Comparison of ENCODE assay signal across 1 cellular context in the genomic region with DNA sequence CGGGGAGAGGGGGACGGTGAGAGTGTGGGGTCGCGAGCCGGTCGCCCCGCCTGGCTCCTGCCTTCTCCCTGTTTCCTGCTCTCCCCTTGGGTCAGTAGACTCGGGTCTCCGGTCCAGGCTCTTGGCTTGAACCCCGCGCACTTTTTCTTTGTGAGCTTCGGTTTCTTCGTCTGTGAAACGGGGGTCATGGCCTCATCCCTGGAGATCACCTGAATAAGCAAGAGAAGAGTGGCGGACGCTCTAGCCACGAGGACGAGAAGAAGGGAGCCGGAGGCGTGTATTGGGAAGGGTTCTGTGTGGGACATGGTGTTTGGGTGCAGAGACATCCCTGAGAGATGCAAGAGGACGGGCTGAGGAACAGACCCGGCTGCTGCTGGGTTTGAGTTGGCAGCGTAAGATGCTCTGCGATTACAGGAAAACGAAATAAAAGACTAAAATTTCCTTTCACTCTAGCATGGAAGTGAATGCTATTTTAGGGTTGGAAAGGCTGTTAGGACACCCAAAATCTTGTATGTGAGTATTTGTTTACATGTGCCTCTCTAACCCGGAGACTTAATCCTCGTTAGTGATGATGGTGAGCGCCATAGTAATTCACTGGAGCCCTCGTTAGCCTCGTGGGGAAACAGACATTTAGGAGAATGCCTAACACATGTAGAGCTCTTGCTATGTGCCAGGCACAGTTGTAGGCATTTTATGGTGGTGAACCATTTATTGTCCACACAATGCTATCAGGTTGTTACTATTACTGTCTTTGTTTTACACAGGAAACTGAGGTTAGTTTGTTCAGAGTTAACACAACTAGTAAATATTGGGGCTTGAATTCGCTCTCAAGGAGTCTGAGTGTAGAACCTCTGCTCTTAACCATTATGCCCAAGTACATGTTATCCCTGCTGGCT.
TF ChIP-seq lines count a peak whose summit lies in the region.

No MANE protein-coding gene starts in this region.

TF ChIP-seq in GM12878, 131 proteins besides CTCF, POLR2A, EP300 and RAD21:
- TF ChIP-seq NR2F1 (conservative IDR thresholded peaks at IDR 0.05) (0 out of 2 replicates have a peak, but pooled peaks have one; percentile 28), SMC3 (IDR thresholded peaks at IDR 0.05; ENCODE audit: borderline replicate concordance, low read length) (no peak), EZH2 (IDR thresholded peaks at IDR 0.05; ENCODE audit: borderline replicate concordance, control insufficient read depth, low read depth, low read length) (no peak), SUPT20H (IDR thresholded peaks at IDR 0.05; ENCODE audit: borderline replicate concordance, control insufficient read depth, low read depth, low read length) (no peak), ZNF207 (IDR thresholded peaks at IDR 0.05; ENCODE audit: borderline replicate concordance) (no peak), YY1 (IDR thresholded peaks at IDR 0.05; ENCODE audit: low read depth, low read length) (peak; percentile 48)
